ENCODE assay signal across 9 cellular contexts in the genomic region with DNA sequence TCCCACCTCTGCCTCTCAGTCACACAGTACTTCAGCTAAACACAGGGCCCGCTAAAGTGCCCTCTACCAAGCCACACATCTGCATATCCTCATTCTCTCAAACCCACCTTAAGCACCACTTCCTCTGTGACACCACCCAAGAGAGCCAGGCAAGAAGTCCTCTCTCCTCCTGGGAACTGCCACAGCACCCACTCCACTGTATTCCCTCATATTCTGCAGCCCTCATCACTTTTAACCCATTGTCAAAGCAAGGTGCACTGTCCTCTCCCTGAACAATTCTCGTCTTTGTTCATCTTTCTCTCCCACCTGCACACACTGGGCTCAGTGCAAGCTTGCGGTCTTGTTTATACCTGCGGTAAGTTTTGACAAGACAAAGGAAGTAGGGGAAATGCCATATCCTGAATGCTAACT. TPM values are rescaled to one million over a fixed set of nuclear protein-coding genes. Genes with fewer than 3 reads are reported as not detected.
DNase-seq lines count a peak whose midpoint lies in the region; ATAC-seq and TF ChIP-seq lines count a peak whose summit lies in the region.
"Had no signal": no experiment of that assay in that cellular context is flagged by ENCODE, and none has a peak within 500 bp of the region (broad histone marks: within the 10 kb centered on the region; RNA-seq: fewer than 3 reads in every experiment).

No MANE protein-coding gene starts in this region.

- peaks cover 36 to 62% of the 10 kb centered on the region in 2 donors for H3K4me1 ChIP-seq in gastrocnemius medialis

- H3K4me3 Mint-ChIP-seq in natural killer cell treated with Interleukin-12 subunit alpha and Interleukin-12 subunit beta and Interleukin-15 and Interleukin-18, amount 100 ng/mL, for 72 hours = peak overlapping the region; percentile 81
- H3K4me3 Mint-ChIP-seq in osteocyte (ENCODE audit: unreplicated experiment) = no peak overlapping the region

- ATAC-seq in GM18909 (IDR thresholded peaks at IDR 0.05; ENCODE audit: poor library complexity, unreplicated experiment) = peak; percentile 60
- peak; percentile 47 for ATAC-seq in HG02571 (IDR thresholded peaks at IDR 0.05; ENCODE audit: unreplicated experiment)
- peak; percentile 58 for ATAC-seq in HG03571 (IDR thresholded peaks at IDR 0.05; ENCODE audit: unreplicated experiment)
- ATAC-seq in natural killer cell treated with Interleukin-12 subunit alpha and Interleukin-12 subunit beta and Interleukin-15 and Interleukin-18, amount 100 ng/mL, for 72 hours = peak; percentile 67 to 80
- ATAC-seq in gastrocnemius medialis = no peak

- H3K27me3 ChIP-seq in gastrocnemius medialis = no peaks in the 10 kb centered on the region

- in situ Hi-C loops in gastrocnemius medialis (cut with MboI; ENCODE audit: low sequenced_read_pairs in 4 of 4) = loop anchor here in 2 of 4 donors (25.0 kb wide), 1 partner anchor 94 kb away; no protein-coding TSS in a partner anchor

- peak overlapping the region; percentile 13 to 69 for H3K27ac Mint-ChIP-seq in natural killer cell treated with Interleukin-12 subunit alpha and Interleukin-12 subunit beta and Interleukin-15 and Interleukin-18, amount 100 ng/mL, for 72 hours
- H3K27ac Mint-ChIP-seq in osteocyte (ENCODE audit: unreplicated experiment) = no peak overlapping the region

- H3K36me3 ChIP-seq in gastrocnemius medialis = no peaks in the 10 kb centered on the region

- H3K27ac ChIP-seq in gastrocnemius medialis = no peak overlapping the region

- DNase-seq in natural killer cell treated with Interleukin-12 subunit alpha and Interleukin-12 subunit beta and Interleukin-15 and Interleukin-18, amount 100 ng/mL, for 72 hours (ENCODE audit: low spot score) = no peak
- DNase-seq in cerebellum (ENCODE audit: low spot score) = no peak
- no peak for DNase-seq in osteocyte (ENCODE audit: extremely low spot score, unreplicated experiment)
- no peak for DNase-seq in gastrocnemius medialis
- DNase-seq: foreskin melanocyte, NCI-H146 had no signal

- H3K9me3 Mint-ChIP-seq in natural killer cell treated with Interleukin-12 subunit alpha and Interleukin-12 subunit beta and Interleukin-15 and Interleukin-18, amount 100 ng/mL, for 72 hours = no peaks in the 10 kb centered on the region
- no peaks in the 10 kb centered on the region for H3K9me3 Mint-ChIP-seq in osteocyte (ENCODE audit: unreplicated experiment)

- H3K4me1 Mint-ChIP-seq in natural killer cell treated with Interleukin-12 subunit alpha and Interleukin-12 subunit beta and Interleukin-15 and Interleukin-18, amount 100 ng/mL, for 72 hours (ENCODE audit: low read depth in 2 of 2) = peaks cover 36 to 57% of the 10 kb centered on the region in 2 donors
- H3K4me1 Mint-ChIP-seq in osteocyte (ENCODE audit: unreplicated experiment) = peaks cover 46% of the 10 kb centered on the region

- no peaks in the 10 kb centered on the region for H3K27me3 Mint-ChIP-seq in natural killer cell treated with Interleukin-12 subunit alpha and Interleukin-12 subunit beta and Interleukin-15 and Interleukin-18, amount 100 ng/mL, for 72 hours
- H3K27me3 Mint-ChIP-seq in osteocyte (ENCODE audit: unreplicated experiment) = no peaks in the 10 kb centered on the region

- peaks cover 5% of the 10 kb centered on the region for H3K36me3 Mint-ChIP-seq in natural killer cell treated with Interleukin-12 subunit alpha and Interleukin-12 subunit beta and Interleukin-15 and Interleukin-18, amount 100 ng/mL, for 72 hours
- peaks cover 17% of the 10 kb centered on the region for H3K36me3 Mint-ChIP-seq in osteocyte (ENCODE audit: unreplicated experiment)

- no peak for TF ChIP-seq POLR2A in gastrocnemius medialis (IDR thresholded peaks at IDR 0.05)

- no peak for TF ChIP-seq CTCF in osteocyte (IDR thresholded peaks at IDR 0.05)
- no peak for TF ChIP-seq CTCF in gastrocnemius medialis (IDR thresholded peaks at IDR 0.05 in 4 of 5, conservative IDR thresholded peaks at IDR 0.05 in 1 of 5)

- intact Hi-C loops in gastrocnemius medialis (cut with DNase I; ENCODE audit: low total_unique reads) = no loop called here

- H3K9me3 ChIP-seq in gastrocnemius medialis = no peaks in the 10 kb centered on the region

- H3K4me3 ChIP-seq in gastrocnemius medialis = no peak overlapping the region

RNA-seq across cellular contexts. Expression of a gene that starts 13.6 kb away (rescaled TPM):
- 10 to 100 TPM; 29.2 to 38.1 TPM for total RNA-seq in natural killer cell treated with Interleukin-12 subunit alpha and Interleukin-12 subunit beta and Interleukin-15 and Interleukin-18, amount 100 ng/mL, for 72 hours
- 185 TPM for total RNA-seq in cerebellum
- 98.9 and 99.0 TPM in 2 replicates for total RNA-seq in osteocyte
- 10 to 100 TPM; 24.5 to 84.0 (median 48.2) TPM for total RNA-seq in gastrocnemius medialis

RNA-seq across cellular contexts. Expression of a gene that starts 15.7 kb away (rescaled TPM):
- under 1 TPM in 1 of 2 donors, not detected in 1; 0.17 TPM for total RNA-seq in natural killer cell treated with Interleukin-12 subunit alpha and Interleukin-12 subunit beta and Interleukin-15 and Interleukin-18, amount 100 ng/mL, for 72 hours
- total RNA-seq in cerebellum = 0.73 TPM
- 3.4 and 4.8 TPM in 2 replicates for total RNA-seq in osteocyte
- total RNA-seq in gastrocnemius medialis = under 1 TPM in 2 of 4 donors, not detected in 2; 0.13 to 0.72 TPM

Comparison
In these comparisons a context has a peak if more than half of its experiments do, and no peak if none do; other contexts are left out.
1. ATAC-seq: peak in GM18909 (single experiment), HG02571 (single experiment), HG03571 (single experiment) and natural killer cell treated with Interleukin-12 subunit alpha and Interleukin-12 subunit beta and Interleukin-15 and Interleukin-18, amount 100 ng/mL, for 72 hours (2 of 2); none in gastrocnemius medialis (0 of 2).